In genomic region chr11:114061053-114062049, GRCh38 we compare ENCODE assay signal across 8 cellular contexts. TPM values are rescaled to one million over a fixed set of nuclear protein-coding genes. Genes with fewer than 3 reads are reported as not detected.
A peak's percentile ranks its signal among the peaks of the same experiment; 100 is the strongest.
DNase-seq lines count a peak whose midpoint lies in the region; ATAC-seq and TF ChIP-seq lines count a peak whose summit lies in the region.

No MANE protein-coding gene starts in this region.

- 6% methylated on average over 15 of the region's 52 CpGs for WGBS in right lobe of liver (ENCODE audit: insufficient coverage, low coverage, low lambda C conversion rate, missing lambda C conversion rate)

- ATAC-seq in CD4-positive, CD25-positive, alpha-beta regulatory T cell (ENCODE audit: low read depth in 2 of 2), result no peak
- ATAC-seq in right lobe of liver (peak; percentile 2 to 20 (median 9)), thoracic aorta (ENCODE audit: insufficient number of reproducible peaks, low FRiP score, low read depth) (no peak), GM21526 (IDR thresholded peaks at IDR 0.05; ENCODE audit: low FRiP score, unreplicated experiment) (no peak), HG02571 (IDR thresholded peaks at IDR 0.05; ENCODE audit: unreplicated experiment) (no peak)

- no peaks in the 10 kb centered on the region for H3K9me3 Mint-ChIP-seq in CD4-positive, CD25-positive, alpha-beta regulatory T cell

- H3K36me3 ChIP-seq in CD4-positive, CD25-positive, alpha-beta regulatory T cell (ENCODE audit: control insufficient read depth, insufficient read depth, low read length), result no peaks in the 10 kb centered on the region
- H3K36me3 ChIP-seq in right lobe of liver (peaks cover 0 to 34% (median 19%) of the 10 kb centered on the region in 4 donors), thoracic aorta (peaks cover 40% of the 10 kb centered on the region)

- TF ChIP-seq POLR2A in right lobe of liver (IDR thresholded peaks at IDR 0.05), result peak; percentile 45

- peaks cover 14% of the 10 kb centered on the region for H3K27me3 ChIP-seq in CD4-positive, CD25-positive, alpha-beta regulatory T cell (ENCODE audit: control insufficient read depth, insufficient read depth, low read length)
- H3K27me3 ChIP-seq in right lobe of liver (no peaks in the 10 kb centered on the region), thoracic aorta (replicated peaks; ENCODE audit: insufficient read depth) (no peaks in the 10 kb centered on the region)

- DNase-seq in CD4-positive, CD25-positive, alpha-beta regulatory T cell, result no peak
- DNase-seq in LNCaP clone FGC (ENCODE audit: low read depth) (peak; percentile 49), cerebellar cortex (ENCODE audit: low spot score) (peak; percentile 61), right lobe of liver (peak in 2 of 3 donors; percentile 74 to 76), thoracic aorta (ENCODE audit: low spot score) (no peak), MV-4-11 (lab: John Stamatoyannopoulos, UW) (no peak)

- peaks cover 59% of the 10 kb centered on the region for H3K27me3 Mint-ChIP-seq in CD4-positive, CD25-positive, alpha-beta regulatory T cell

- H3K4me3 ChIP-seq in CD4-positive, CD25-positive, alpha-beta regulatory T cell (ENCODE audit: low read depth, low read length), result peak overlapping the region; percentile 53
- H3K4me3 ChIP-seq in LNCaP clone FGC (ENCODE audit: low read depth, low read length) (peak overlapping the region; percentile 86), right lobe of liver (peak overlapping the region; percentile 78 to 96 (median 89)), thoracic aorta (peak overlapping the region; percentile 97)

- peaks cover 0 to 29% (median 7%) of the 10 kb centered on the region in 4 donors for H3K4me1 Mint-ChIP-seq in CD4-positive, CD25-positive, alpha-beta regulatory T cell

- no peak overlapping the region for H3K27ac ChIP-seq in CD4-positive, CD25-positive, alpha-beta regulatory T cell (ENCODE audit: insufficient read depth, low read length, poor library complexity, severe bottlenecking)
- peak overlapping the region; percentile 93 to 100 (median 94) for H3K27ac ChIP-seq in right lobe of liver
- peak overlapping the region; percentile 96 to 99 for H3K27ac ChIP-seq in thoracic aorta

- TF ChIP-seq CTCF in LNCaP clone FGC (IDR thresholded peaks at IDR 0.05; ENCODE audit: control insufficient read depth, extremely low read depth, insufficient read depth) (0 out of 2 replicates have a peak, but pooled peaks have one; percentile 5), right lobe of liver (IDR thresholded peaks at IDR 0.05) (no peak), thoracic aorta (IDR thresholded peaks at IDR 0.05) (no peak)

- peak overlapping the region; percentile 63 to 77 (median 67) for H3K27ac Mint-ChIP-seq in CD4-positive, CD25-positive, alpha-beta regulatory T cell

- no peaks in the 10 kb centered on the region for H3K9me3 ChIP-seq in CD4-positive, CD25-positive, alpha-beta regulatory T cell (ENCODE audit: control insufficient read depth in 2 of 2, low read length in 2 of 2)
- H3K9me3 ChIP-seq in right lobe of liver (no peaks in the 10 kb centered on the region), thoracic aorta (no peaks in the 10 kb centered on the region)

- no peaks in the 10 kb centered on the region for H3K36me3 Mint-ChIP-seq in CD4-positive, CD25-positive, alpha-beta regulatory T cell

- H3K4me1 ChIP-seq in CD4-positive, CD25-positive, alpha-beta regulatory T cell (ENCODE audit: control insufficient read depth, insufficient read depth, low read length, poor library complexity, severe bottlenecking), result peaks cover 26% of the 10 kb centered on the region
- H3K4me1 ChIP-seq in right lobe of liver (peaks cover 0 to 62% (median 24%) of the 10 kb centered on the region in 4 donors), thoracic aorta (ENCODE audit: control insufficient read depth in 1 of 2, low read depth in 2 of 2) (peaks cover 36 to 39% of the 10 kb centered on the region in 2 donors)

- peak overlapping the region; percentile 81 to 92 (median 90) for H3K4me3 Mint-ChIP-seq in CD4-positive, CD25-positive, alpha-beta regulatory T cell

- intact Hi-C loops in right lobe of liver (cut with DNase I), result loop anchor here in 1 of 2 donors (10.0 kb wide), 1 partner anchor 93 kb away; no protein-coding TSS in a partner anchor

RNA-seq across cellular contexts. Expression of gene ZBTB16, which starts 1.8 kb away (rescaled TPM):
- total RNA-seq in CD4-positive, CD25-positive, alpha-beta regulatory T cell, result 8.5 TPM
- polyA plus RNA-seq in CD4-positive, CD25-positive, alpha-beta regulatory T cell, result 10 to 100 TPM in 2 of 4 donors, 1 to 10 TPM in 2; 2.9 to 28.1 (median 8.9) TPM
- 100 to 1,000 TPM in 2 of 6 experiments, 10 to 100 TPM in 4; 13.1 to 205 (median 52.2) TPM for total RNA-seq in right lobe of liver
- 100 to 1,000 TPM; 314 to 545 TPM for total RNA-seq in thoracic aorta

Comparison
In these comparisons a context has a peak if more than half of its experiments do, and no peak if none do; other contexts are left out.
1. ATAC-seq: peak in right lobe of liver (4 of 4); none in CD4-positive, CD25-positive, alpha-beta regulatory T cell (0 of 2), thoracic aorta (single experiment), GM21526 (single experiment) and HG02571 (single experiment).
2. DNase-seq: peak in LNCaP clone FGC (single experiment), cerebellar cortex (single experiment) and right lobe of liver (2 of 3); none in CD4-positive, CD25-positive, alpha-beta regulatory T cell (0 of 3), thoracic aorta (single experiment) and MV-4-11 (single experiment).
3. Peak in every context shown above with its lines, with median percentiles within 50 percentile points of each other: H3K4me3 ChIP-seq.